In the genomic region with DNA sequence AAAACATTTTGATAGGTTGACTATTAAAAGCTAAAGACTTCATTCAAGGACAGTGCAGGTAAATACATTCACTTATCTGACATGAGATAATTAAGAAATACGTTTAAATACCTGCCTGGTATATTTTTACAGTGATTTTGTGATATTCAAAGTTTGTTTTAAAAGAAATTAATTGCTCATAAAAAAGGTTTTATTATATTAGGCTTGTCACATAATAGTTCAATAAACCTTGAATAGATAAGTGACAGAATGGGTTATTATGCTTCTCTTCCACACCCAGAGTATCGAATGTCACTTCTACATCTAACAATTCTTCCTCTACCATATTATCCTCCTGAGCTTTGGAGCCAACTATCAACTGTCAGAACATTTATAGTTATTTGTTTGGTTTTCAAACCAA, we compare ENCODE assay signal across 26 cellular contexts.
"Had no signal": no experiment of that assay in that cellular context is flagged by ENCODE, and none has a peak within 500 bp of the region (broad histone marks: within the 10 kb centered on the region; RNA-seq: fewer than 3 reads in every experiment).

No MANE protein-coding gene starts in this region.

- H3K4me3 ChIP-seq: ascending aorta, cardiac muscle cell, colonic mucosa, psoas muscle, sigmoid colon, smooth muscle cell, stomach, thyroid gland, upper lobe of left lung, vagina had no signal

- ATAC-seq: activated CD4-positive, alpha-beta T cell treated with anti-CD3 and anti-CD28 coated beads for 36 hours; activated CD8-positive, alpha-beta memory T cell treated with anti-CD3 and anti-CD28 coated beads, Interleukin-2, amount 10 ng/mL, durations not matched to agents 7 days and 5 days; activated CD8-positive, alpha-beta T cell treated with anti-CD3 and anti-CD28 coated beads, Interleukin-2, amount 10 ng/mL, durations not matched to agents 7 days and 5 days; left ventricle myocardium superior; psoas muscle; stimulated activated naive B cell treated with anti-CD40 and anti-IgM and Interleukin-4, amounts not matched to agents 10 μg/mL and 1 μg/mL and 100 μg/mL, for 72 hours had no signal

- H3K4me1 ChIP-seq: colonic mucosa, parathyroid adenoma, psoas muscle, sigmoid colon, stomach, thyroid gland, upper lobe of left lung, vagina had no signal

- H3K27me3 ChIP-seq: ascending aorta, cardiac muscle cell, colonic mucosa, neutrophil, sigmoid colon, stomach, thyroid gland, upper lobe of left lung, vagina had no signal

- H3K36me3 ChIP-seq: colonic mucosa had no signal

- H3K9me3 ChIP-seq: ascending aorta, colonic mucosa, neutrophil, psoas muscle, sigmoid colon, stomach, thyroid gland, upper lobe of left lung, vagina had no signal

- DNase-seq: activated CD4-positive, alpha-beta T cell treated with anti-CD3 and anti-CD28 coated beads for 36 hours; activated CD4-positive, CD25-positive, alpha-beta regulatory T cell; activated CD8-positive, alpha-beta memory T cell treated with anti-CD3 and anti-CD28 coated beads, Interleukin-2, amount 10 ng/mL, durations not matched to agents 7 days and 5 days; activated CD8-positive, alpha-beta T cell treated with anti-CD3 and anti-CD28 coated beads, Interleukin-2, amount 10 ng/mL, durations not matched to agents 7 days and 5 days; activated effector memory CD4-positive, alpha-beta T cell treated with Interleukin-2 at 50 U/mL for 16 hours; activated naive CD4-positive, alpha-beta T cell treated with anti-CD3 and anti-CD28 coated beads for 36 hours; activated naive CD8-positive, alpha-beta T cell treated with anti-CD3 and anti-CD28 coated beads, Interleukin-2, amount 10 ng/mL, durations not matched to agents 7 days and 5 days; cerebellar nuclear complex; colonic mucosa; effector CD8-positive, alpha-beta T cell; glutamatergic neuron; left ventricle myocardium superior; nephron progenitor cell; psoas muscle; sigmoid colon; stimulated activated CD4-positive, alpha-beta T cell treated with anti-CD3 and anti-CD28 coated beads, Interleukin-2, amount 100 ng/mL, for 24 hours; stimulated activated naive B cell treated with anti-CD40 and anti-IgM and Interleukin-4, amounts not matched to agents 10 μg/mL and 1 μg/mL and 100 μg/mL, for 72 hours; stomach; thyroid gland; upper lobe of left lung had no signal

- H3K27ac ChIP-seq: cardiac muscle cell, colonic mucosa, neutrophil, parathyroid adenoma, psoas muscle, sigmoid colon, stomach, thyroid gland, upper lobe of left lung, vagina had no signal
